16 cellular contexts compared by ENCODE assay signal in genomic region chr2:158781562-158781961, GRCh38. TPM values are rescaled to one million over a fixed set of nuclear protein-coding genes. Genes with fewer than 3 reads are reported as not detected.
DNase-seq lines count a peak whose midpoint lies in the region; ATAC-seq and TF ChIP-seq lines count a peak whose summit lies in the region.
"Had no signal": no experiment of that assay in that cellular context is flagged by ENCODE, and none has a peak within 500 bp of the region (broad histone marks: within the 10 kb centered on the region; RNA-seq: fewer than 3 reads in every experiment).

No MANE protein-coding gene starts in this region.

- H3K9me3 ChIP-seq in Caco-2 (no peaks in the 10 kb centered on the region), neural progenitor cell (ENCODE audit: low read depth) (no peaks in the 10 kb centered on the region)

- H3K27me3 Mint-ChIP-seq in Caco-2 (ENCODE audit: insufficient read depth, unreplicated experiment) (no peaks in the 10 kb centered on the region), neural progenitor cell (ENCODE audit: insufficient read depth, low read depth) (no peaks in the 10 kb centered on the region)

- no peaks in the 10 kb centered on the region for H3K36me3 Mint-ChIP-seq in Caco-2 (ENCODE audit: insufficient read depth, unreplicated experiment)
- no peaks in the 10 kb centered on the region for H3K36me3 Mint-ChIP-seq in neural progenitor cell
- H3K36me3 Mint-ChIP-seq: brain; CD4-positive, alpha-beta memory T cell; stimulated activated effector memory CD8-positive, alpha-beta T cell treated with anti-CD3 and anti-CD28 coated beads, Interleukin-12 subunit alpha, Interleukin-12 subunit beta, amount 100 ng/mL, for 72 hours; T-cell had no signal

- DNase-seq in Caco-2 = peak; percentile 47 to 62
- peak; percentile 95 for DNase-seq in SK-MEL-5 (ENCODE audit: low read depth, low spot score)
- DNase-seq in fibroblast of gingiva (ENCODE audit: low read depth) = peak; percentile 67
- peak; percentile 12 for DNase-seq in neural progenitor cell (ENCODE audit: low spot score)
- no peak for DNase-seq in T-helper 2 cell
- no peak for DNase-seq in activated CD4-positive, alpha-beta T cell treated with anti-CD3 and anti-CD28 coated beads, Interleukin-2, amount 50 U/mL, for 1 hour
- DNase-seq: CD4-positive, alpha-beta memory T cell; glutamatergic neuron; NCI-H1436; NK-92 treated with Interleukin-12 subunit alpha and Interleukin-12 subunit beta, amount 100 ng/mL, for 24 hours; T-cell had no signal

- no peaks in the 10 kb centered on the region for H3K79me2 ChIP-seq in neural progenitor cell (ENCODE audit: low read depth)

- ATAC-seq in GM21737 (IDR thresholded peaks at IDR 0.05; ENCODE audit: unreplicated experiment) = no peak
- ATAC-seq in HG02763 (IDR thresholded peaks at IDR 0.05; ENCODE audit: unreplicated experiment) = no peak
- ATAC-seq: stimulated activated effector memory CD8-positive, alpha-beta T cell treated with anti-CD3 and anti-CD28 coated beads, Interleukin-12 subunit alpha, Interleukin-12 subunit beta, amount 100 ng/mL, for 72 hours; T-cell had no signal

- H3K4me2 ChIP-seq in neural progenitor cell = no peak overlapping the region

- H3K9ac ChIP-seq in neural progenitor cell = no peak overlapping the region

- H3K36me3 ChIP-seq in Caco-2 (ENCODE audit: control insufficient read depth, insufficient read depth, low read length) (no peaks in the 10 kb centered on the region), neural progenitor cell (no peaks in the 10 kb centered on the region)

- no peaks in the 10 kb centered on the region for H3K9me3 Mint-ChIP-seq in Caco-2 (ENCODE audit: unreplicated experiment)
- H3K9me3 Mint-ChIP-seq in neural progenitor cell = no peaks in the 10 kb centered on the region
- H3K9me3 Mint-ChIP-seq: stimulated activated effector memory CD8-positive, alpha-beta T cell treated with anti-CD3 and anti-CD28 coated beads, Interleukin-12 subunit alpha, Interleukin-12 subunit beta, amount 100 ng/mL, for 72 hours had no signal

- TF ChIP-seq CTCF in Caco-2 (IDR thresholded peaks at IDR 0.05; ENCODE audit: insufficient read depth in 1 of 2, low read depth in 1 of 2, low read length in 1 of 2, severe bottlenecking in 1 of 2, unreplicated experiment in 1 of 2) (no peak), neural progenitor cell (IDR thresholded peaks at IDR 0.05) (no peak)

- intact Hi-C loops in Caco-2 (cut with micrococcal nuclease; ENCODE audit: unreplicated experiment) = no loop called here

- H3K4me3 Mint-ChIP-seq in Caco-2 (ENCODE audit: unreplicated experiment) (no peak overlapping the region), neural progenitor cell (no peak overlapping the region)
- H3K4me3 Mint-ChIP-seq: brain; CD4-positive, alpha-beta memory T cell; stimulated activated effector memory CD8-positive, alpha-beta T cell treated with anti-CD3 and anti-CD28 coated beads, Interleukin-12 subunit alpha, Interleukin-12 subunit beta, amount 100 ng/mL, for 72 hours; T-cell had no signal

- peaks cover 20% of the 10 kb centered on the region for H3K4me1 Mint-ChIP-seq in Caco-2 (ENCODE audit: low read depth, unreplicated experiment)
- H3K4me1 Mint-ChIP-seq in neural progenitor cell = no peaks in the 10 kb centered on the region
- H3K4me1 Mint-ChIP-seq: CD4-positive, alpha-beta memory T cell; stimulated activated effector memory CD8-positive, alpha-beta T cell treated with anti-CD3 and anti-CD28 coated beads, Interleukin-12 subunit alpha, Interleukin-12 subunit beta, amount 100 ng/mL, for 72 hours; T-cell had no signal

- POLR2A ChIA-PET in Caco-2 (lab: Charles Lee) = no interaction called here

- H3K4me3 ChIP-seq in Caco-2 (ENCODE audit: low read depth, low read length) (no peak overlapping the region), neural progenitor cell (no peak overlapping the region)

- H3F3A ChIP-seq in neural progenitor cell (ENCODE audit: low read depth) = no peaks in the 10 kb centered on the region

- no peak overlapping the region for H2AFZ ChIP-seq in neural progenitor cell (replicated peaks)

- in situ Hi-C loops in SK-MEL-5 (cut with HindIII; ENCODE audit: low pct_unique_long_range_greater_than_20kb, low sequenced_read_pairs) = no loop called here

- no TSS peak for BruUV-seq in Caco-2 (replicated peaks; lab: Mats Ljungman, UMichigan)

- no peak overlapping the region for H3K27ac ChIP-seq in neural progenitor cell
- H3K27ac ChIP-seq: HL-60 had no signal

- H3K27me3 ChIP-seq in Caco-2 (replicated peaks; ENCODE audit: control insufficient read depth, insufficient read depth, low read length) (no peaks in the 10 kb centered on the region), neural progenitor cell (no peaks in the 10 kb centered on the region)

- CTCF ChIA-PET in Caco-2 (lab: Charles Lee) = no interaction called here

- H3K4me1 ChIP-seq in Caco-2 (peaks cover 35% of the 10 kb centered on the region), neural progenitor cell (no peaks in the 10 kb centered on the region)

- no peaks in the 10 kb centered on the region for H4K20me1 ChIP-seq in neural progenitor cell (ENCODE audit: low read depth)

- H3K27ac Mint-ChIP-seq in Caco-2 (ENCODE audit: unreplicated experiment) (peak overlapping the region; percentile 82), neural progenitor cell (no peak overlapping the region)
- H3K27ac Mint-ChIP-seq: CD4-positive, alpha-beta memory T cell; stimulated activated effector memory CD8-positive, alpha-beta T cell treated with anti-CD3 and anti-CD28 coated beads, Interleukin-12 subunit alpha, Interleukin-12 subunit beta, amount 100 ng/mL, for 72 hours; T-cell had no signal

RNA-seq across cellular contexts. Expression of gene DAPL1, which starts 13.6 kb away (rescaled TPM):
- total RNA-seq in Caco-2 (2022) (not detected in 2 replicates), neural progenitor cell (ENCODE audit: low replicate concordance) (not detected in 2 replicates)
- 0.69 and 1.9 TPM in 2 replicates for total RNA-seq in SK-MEL-5 (2014; rRNA removed; shearing (Covaris generic))
- polyA plus RNA-seq in SK-MEL-5 (2015; cell fraction: cytosol; rRNA removed) = 2.5 TPM in 1 of 2 replicates, not detected in the other
- polyA plus RNA-seq in SK-MEL-5 (2015; cell fraction: nucleus; rRNA removed) = not detected in 2 replicates
- total RNA-seq: CD4-positive, alpha-beta memory T cell; T-cell had no signal
- polyA plus RNA-seq: CD4-positive, alpha-beta memory T cell had no signal

Comparison
In these comparisons a context has a peak if more than half of its experiments do, and no peak if none do; other contexts are left out.
1. DNase-seq: peak in Caco-2 (2 of 2), SK-MEL-5 (single experiment), fibroblast of gingiva (single experiment) and neural progenitor cell (single experiment); none in T-helper 2 cell (0 of 5) and activated CD4-positive, alpha-beta T cell treated with anti-CD3 and anti-CD28 coated beads, Interleukin-2, amount 50 U/mL, for 1 hour (single experiment).